1 cellular context compared by ENCODE assay signal in the genomic region with DNA sequence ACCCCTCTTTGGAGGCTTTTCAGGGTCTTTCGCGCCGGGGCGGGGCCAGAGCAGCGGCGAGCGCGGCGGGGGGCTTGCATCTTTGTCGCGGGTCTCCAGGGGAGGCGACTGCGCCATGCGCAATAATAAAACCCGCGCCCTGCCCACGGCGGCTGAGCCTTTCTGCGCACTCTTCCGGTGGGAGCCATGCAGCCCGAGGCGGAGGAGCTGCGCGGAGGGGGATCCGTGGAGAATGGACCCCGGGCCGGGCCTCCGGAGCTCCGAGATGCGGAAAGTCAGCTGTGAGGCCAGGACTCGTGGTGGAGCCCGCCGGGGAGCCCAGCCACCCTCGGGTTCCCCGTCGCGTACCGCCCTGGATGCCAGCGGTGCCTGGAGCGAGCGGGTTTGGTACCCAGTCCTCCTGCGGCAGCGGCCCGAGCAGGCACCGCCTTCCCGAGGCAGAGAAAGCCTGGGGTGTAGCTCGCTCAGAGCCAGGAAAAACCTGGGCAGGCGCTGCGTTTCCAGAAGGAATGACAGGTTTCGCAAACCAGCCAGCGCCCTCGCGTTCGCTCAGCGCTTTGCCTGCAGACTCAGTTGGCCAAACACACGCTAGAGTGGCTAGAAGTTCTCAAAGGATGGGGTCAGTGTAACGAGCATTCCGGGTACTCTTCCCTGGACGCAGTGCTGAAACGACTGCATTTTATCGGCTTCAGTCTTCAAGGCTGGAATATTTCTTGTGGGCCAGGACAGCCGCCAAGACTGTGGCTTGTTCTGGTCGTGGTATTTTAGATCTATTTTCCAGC.
TF ChIP-seq lines count a peak whose summit lies in the region.

No MANE protein-coding gene starts in this region.

TF ChIP-seq in HepG2, 621 proteins besides CTCF, POLR2A, EP300 and RAD21 (continued from another document and continues in another):
- TF ChIP-seq, protein P1, sequence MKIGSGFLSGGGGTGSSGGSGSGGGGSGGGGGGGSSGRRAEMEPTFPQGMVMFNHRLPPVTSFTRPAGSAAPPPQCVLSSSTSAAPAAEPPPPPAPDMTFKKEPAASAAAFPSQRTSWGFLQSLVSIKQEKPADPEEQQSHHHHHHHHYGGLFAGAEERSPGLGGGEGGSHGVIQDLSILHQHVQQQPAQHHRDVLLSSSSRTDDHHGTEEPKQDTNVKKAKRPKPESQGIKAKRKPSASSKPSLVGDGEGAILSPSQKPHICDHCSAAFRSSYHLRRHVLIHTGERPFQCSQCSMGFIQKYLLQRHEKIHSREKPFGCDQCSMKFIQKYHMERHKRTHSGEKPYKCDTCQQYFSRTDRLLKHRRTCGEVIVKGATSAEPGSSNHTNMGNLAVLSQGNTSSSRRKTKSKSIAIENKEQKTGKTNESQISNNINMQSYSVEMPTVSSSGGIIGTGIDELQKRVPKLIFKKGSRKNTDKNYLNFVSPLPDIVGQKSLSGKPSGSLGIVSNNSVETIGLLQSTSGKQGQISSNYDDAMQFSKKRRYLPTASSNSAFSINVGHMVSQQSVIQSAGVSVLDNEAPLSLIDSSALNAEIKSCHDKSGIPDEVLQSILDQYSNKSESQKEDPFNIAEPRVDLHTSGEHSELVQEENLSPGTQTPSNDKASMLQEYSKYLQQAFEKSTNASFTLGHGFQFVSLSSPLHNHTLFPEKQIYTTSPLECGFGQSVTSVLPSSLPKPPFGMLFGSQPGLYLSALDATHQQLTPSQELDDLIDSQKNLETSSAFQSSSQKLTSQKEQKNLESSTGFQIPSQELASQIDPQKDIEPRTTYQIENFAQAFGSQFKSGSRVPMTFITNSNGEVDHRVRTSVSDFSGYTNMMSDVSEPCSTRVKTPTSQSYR (CRISPR knock-in tag; IDR thresholded peaks at IDR 0.05; ENCODE audit: borderline replicate concordance) = no peak
- TF ChIP-seq MBNL3 (CRISPR knock-in tag; conservative IDR thresholded peaks at IDR 0.05) = no peak
- no peak for TF ChIP-seq THYN1 (CRISPR knock-in tag; IDR thresholded peaks at IDR 0.05; ENCODE audit: borderline replicate concordance, low read depth)
- TF ChIP-seq, protein P2, sequence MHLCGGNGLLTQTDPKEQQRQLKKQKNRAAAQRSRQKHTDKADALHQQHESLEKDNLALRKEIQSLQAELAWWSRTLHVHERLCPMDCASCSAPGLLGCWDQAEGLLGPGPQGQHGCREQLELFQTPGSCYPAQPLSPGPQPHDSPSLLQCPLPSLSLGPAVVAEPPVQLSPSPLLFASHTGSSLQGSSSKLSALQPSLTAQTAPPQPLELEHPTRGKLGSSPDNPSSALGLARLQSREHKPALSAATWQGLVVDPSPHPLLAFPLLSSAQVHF (CRISPR knock-in tag; IDR thresholded peaks at IDR 0.05) = no peak
- no peak for TF ChIP-seq NFYB (CRISPR knock-in tag; IDR thresholded peaks at IDR 0.05)
- TF ChIP-seq JUNB (CRISPR knock-in tag; IDR thresholded peaks at IDR 0.05; ENCODE audit: borderline replicate concordance) = no peak
- TF ChIP-seq, protein P3, sequence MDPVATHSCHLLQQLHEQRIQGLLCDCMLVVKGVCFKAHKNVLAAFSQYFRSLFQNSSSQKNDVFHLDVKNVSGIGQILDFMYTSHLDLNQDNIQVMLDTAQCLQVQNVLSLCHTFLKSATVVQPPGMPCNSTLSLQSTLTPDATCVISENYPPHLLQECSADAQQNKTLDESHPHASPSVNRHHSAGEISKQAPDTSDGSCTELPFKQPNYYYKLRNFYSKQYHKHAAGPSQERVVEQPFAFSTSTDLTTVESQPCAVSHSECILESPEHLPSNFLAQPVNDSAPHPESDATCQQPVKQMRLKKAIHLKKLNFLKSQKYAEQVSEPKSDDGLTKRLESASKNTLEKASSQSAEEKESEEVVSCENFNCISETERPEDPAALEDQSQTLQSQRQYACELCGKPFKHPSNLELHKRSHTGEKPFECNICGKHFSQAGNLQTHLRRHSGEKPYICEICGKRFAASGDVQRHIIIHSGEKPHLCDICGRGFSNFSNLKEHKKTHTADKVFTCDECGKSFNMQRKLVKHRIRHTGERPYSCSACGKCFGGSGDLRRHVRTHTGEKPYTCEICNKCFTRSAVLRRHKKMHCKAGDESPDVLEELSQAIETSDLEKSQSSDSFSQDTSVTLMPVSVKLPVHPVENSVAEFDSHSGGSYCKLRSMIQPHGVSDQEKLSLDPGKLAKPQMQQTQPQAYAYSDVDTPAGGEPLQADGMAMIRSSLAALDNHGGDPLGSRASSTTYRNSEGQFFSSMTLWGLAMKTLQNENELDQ (CRISPR knock-in tag; IDR thresholded peaks at IDR 0.05; ENCODE audit: borderline replicate concordance) = no peak
- TF ChIP-seq ZNF382 (CRISPR knock-in tag; IDR thresholded peaks at IDR 0.05; ENCODE audit: borderline replicate concordance) = no peak
- no peak for TF ChIP-seq ZMYM3 (CRISPR knock-in tag; IDR thresholded peaks at IDR 0.05)
- peak; percentile 83 for TF ChIP-seq EZH2 (conservative IDR thresholded peaks at IDR 0.05; ENCODE audit: low read depth, low read length)
- TF ChIP-seq, protein P4, sequence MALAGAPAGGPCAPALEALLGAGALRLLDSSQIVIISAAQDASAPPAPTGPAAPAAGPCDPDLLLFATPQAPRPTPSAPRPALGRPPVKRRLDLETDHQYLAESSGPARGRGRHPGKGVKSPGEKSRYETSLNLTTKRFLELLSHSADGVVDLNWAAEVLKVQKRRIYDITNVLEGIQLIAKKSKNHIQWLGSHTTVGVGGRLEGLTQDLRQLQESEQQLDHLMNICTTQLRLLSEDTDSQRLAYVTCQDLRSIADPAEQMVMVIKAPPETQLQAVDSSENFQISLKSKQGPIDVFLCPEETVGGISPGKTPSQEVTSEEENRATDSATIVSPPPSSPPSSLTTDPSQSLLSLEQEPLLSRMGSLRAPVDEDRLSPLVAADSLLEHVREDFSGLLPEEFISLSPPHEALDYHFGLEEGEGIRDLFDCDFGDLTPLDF (CRISPR knock-in tag; IDR thresholded peaks at IDR 0.05) = no peak
- no peak for TF ChIP-seq MZF1 (CRISPR knock-in tag; IDR thresholded peaks at IDR 0.05; ENCODE audit: borderline replicate concordance)
- TF ChIP-seq ZZZ3 (CRISPR knock-in tag; IDR thresholded peaks at IDR 0.05; ENCODE audit: borderline replicate concordance) = no peak
- TF ChIP-seq, protein P5, sequence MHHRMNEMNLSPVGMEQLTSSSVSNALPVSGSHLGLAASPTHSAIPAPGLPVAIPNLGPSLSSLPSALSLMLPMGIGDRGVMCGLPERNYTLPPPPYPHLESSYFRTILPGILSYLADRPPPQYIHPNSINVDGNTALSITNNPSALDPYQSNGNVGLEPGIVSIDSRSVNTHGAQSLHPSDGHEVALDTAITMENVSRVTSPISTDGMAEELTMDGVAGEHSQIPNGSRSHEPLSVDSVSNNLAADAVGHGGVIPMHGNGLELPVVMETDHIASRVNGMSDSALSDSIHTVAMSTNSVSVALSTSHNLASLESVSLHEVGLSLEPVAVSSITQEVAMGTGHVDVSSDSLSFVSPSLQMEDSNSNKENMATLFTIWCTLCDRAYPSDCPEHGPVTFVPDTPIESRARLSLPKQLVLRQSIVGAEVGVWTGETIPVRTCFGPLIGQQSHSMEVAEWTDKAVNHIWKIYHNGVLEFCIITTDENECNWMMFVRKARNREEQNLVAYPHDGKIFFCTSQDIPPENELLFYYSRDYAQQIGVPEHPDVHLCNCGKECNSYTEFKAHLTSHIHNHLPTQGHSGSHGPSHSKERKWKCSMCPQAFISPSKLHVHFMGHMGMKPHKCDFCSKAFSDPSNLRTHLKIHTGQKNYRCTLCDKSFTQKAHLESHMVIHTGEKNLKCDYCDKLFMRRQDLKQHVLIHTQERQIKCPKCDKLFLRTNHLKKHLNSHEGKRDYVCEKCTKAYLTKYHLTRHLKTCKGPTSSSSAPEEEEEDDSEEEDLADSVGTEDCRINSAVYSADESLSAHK (CRISPR knock-in tag; IDR thresholded peaks at IDR 0.05; ENCODE audit: borderline replicate concordance) = no peak
- TF ChIP-seq, protein P6, sequence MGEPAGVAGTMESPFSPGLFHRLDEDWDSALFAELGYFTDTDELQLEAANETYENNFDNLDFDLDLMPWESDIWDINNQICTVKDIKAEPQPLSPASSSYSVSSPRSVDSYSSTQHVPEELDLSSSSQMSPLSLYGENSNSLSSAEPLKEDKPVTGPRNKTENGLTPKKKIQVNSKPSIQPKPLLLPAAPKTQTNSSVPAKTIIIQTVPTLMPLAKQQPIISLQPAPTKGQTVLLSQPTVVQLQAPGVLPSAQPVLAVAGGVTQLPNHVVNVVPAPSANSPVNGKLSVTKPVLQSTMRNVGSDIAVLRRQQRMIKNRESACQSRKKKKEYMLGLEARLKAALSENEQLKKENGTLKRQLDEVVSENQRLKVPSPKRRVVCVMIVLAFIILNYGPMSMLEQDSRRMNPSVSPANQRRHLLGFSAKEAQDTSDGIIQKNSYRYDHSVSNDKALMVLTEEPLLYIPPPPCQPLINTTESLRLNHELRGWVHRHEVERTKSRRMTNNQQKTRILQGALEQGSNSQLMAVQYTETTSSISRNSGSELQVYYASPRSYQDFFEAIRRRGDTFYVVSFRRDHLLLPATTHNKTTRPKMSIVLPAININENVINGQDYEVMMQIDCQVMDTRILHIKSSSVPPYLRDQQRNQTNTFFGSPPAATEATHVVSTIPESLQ (CRISPR knock-in tag; conservative IDR thresholded peaks at IDR 0.05) = no peak
- TF ChIP-seq ZNF207 (IDR thresholded peaks at IDR 0.05; ENCODE audit: borderline replicate concordance) = no peak
- TF ChIP-seq ZBTB42 (CRISPR knock-in tag; IDR thresholded peaks at IDR 0.05) = no peak
- no peak for TF ChIP-seq KLF13 (CRISPR knock-in tag; IDR thresholded peaks at IDR 0.05)
- TF ChIP-seq, protein P7, sequence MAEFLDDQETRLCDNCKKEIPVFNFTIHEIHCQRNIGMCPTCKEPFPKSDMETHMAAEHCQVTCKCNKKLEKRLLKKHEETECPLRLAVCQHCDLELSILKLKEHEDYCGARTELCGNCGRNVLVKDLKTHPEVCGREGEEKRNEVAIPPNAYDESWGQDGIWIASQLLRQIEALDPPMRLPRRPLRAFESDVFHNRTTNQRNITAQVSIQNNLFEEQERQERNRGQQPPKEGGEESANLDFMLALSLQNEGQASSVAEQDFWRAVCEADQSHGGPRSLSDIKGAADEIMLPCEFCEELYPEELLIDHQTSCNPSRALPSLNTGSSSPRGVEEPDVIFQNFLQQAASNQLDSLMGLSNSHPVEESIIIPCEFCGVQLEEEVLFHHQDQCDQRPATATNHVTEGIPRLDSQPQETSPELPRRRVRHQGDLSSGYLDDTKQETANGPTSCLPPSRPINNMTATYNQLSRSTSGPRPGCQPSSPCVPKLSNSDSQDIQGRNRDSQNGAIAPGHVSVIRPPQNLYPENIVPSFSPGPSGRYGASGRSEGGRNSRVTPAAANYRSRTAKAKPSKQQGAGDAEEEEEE (CRISPR knock-in tag; IDR thresholded peaks at IDR 0.05; ENCODE audit: borderline replicate concordance) = no peak
- no peak for TF ChIP-seq POGZ (CRISPR knock-in tag; IDR thresholded peaks at IDR 0.05)
- TF ChIP-seq, protein P8, sequence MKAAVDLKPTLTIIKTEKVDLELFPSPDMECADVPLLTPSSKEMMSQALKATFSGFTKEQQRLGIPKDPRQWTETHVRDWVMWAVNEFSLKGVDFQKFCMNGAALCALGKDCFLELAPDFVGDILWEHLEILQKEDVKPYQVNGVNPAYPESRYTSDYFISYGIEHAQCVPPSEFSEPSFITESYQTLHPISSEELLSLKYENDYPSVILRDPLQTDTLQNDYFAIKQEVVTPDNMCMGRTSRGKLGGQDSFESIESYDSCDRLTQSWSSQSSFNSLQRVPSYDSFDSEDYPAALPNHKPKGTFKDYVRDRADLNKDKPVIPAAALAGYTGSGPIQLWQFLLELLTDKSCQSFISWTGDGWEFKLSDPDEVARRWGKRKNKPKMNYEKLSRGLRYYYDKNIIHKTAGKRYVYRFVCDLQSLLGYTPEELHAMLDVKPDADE (CRISPR knock-in tag; IDR thresholded peaks at IDR 0.05) = no peak
- no peak for TF ChIP-seq ZNF317 (CRISPR knock-in tag; IDR thresholded peaks at IDR 0.05)
- TF ChIP-seq CBX5 (CRISPR knock-in tag; IDR thresholded peaks at IDR 0.05; ENCODE audit: borderline replicate concordance) = no peak
- TF ChIP-seq, protein P9, sequence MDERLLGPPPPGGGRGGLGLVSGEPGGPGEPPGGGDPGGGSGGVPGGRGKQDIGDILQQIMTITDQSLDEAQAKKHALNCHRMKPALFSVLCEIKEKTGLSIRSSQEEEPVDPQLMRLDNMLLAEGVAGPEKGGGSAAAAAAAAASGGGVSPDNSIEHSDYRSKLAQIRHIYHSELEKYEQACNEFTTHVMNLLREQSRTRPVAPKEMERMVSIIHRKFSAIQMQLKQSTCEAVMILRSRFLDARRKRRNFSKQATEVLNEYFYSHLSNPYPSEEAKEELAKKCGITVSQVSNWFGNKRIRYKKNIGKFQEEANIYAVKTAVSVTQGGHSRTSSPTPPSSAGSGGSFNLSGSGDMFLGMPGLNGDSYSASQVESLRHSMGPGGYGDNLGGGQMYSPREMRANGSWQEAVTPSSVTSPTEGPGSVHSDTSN (CRISPR knock-in tag; IDR thresholded peaks at IDR 0.05) = no peak
- TF ChIP-seq, protein P10, sequence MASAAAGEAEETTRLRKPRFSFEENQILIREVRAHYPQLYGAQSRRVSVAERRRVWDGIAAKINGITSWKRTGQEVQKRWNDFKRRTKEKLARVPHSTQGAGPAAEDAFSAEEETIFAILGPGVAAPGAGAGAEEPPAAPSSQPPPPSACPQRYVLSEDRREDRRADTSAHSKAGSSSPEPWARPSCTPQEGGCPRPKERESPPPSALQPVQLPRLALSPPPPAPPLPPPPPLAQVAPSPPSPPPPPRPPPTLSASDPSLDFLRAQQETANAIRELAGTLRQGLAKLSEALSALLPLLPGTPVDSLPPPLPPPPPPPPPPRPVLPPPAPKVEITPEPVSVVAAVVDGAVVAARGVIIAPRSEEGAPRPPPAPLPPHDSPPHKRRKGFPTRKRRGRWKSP (CRISPR knock-in tag; IDR thresholded peaks at IDR 0.05) = peak; percentile 54; the same call in 1 of the 2 replicates
- 0 out of 2 replicates have a peak, but pooled peaks have one; percentile 36 for TF ChIP-seq ZNF839 (CRISPR knock-in tag; IDR thresholded peaks at IDR 0.05; ENCODE audit: borderline replicate concordance)
- no peak for TF ChIP-seq FOXJ3 (CRISPR knock-in tag; IDR thresholded peaks at IDR 0.05; ENCODE audit: borderline replicate concordance)
- TF ChIP-seq PAF1 (CRISPR knock-in tag; IDR thresholded peaks at IDR 0.05) = no peak
- no peak for TF ChIP-seq KAT7 (CRISPR knock-in tag; IDR thresholded peaks at IDR 0.05; ENCODE audit: borderline replicate concordance)
- TF ChIP-seq YY1 (IDR thresholded peaks at IDR 0.05; ENCODE audit: insufficient read depth, insufficient replicate concordance, low read depth, low read length) = no peak
- no peak for TF ChIP-seq ZSCAN21 (CRISPR knock-in tag; IDR thresholded peaks at IDR 0.05; ENCODE audit: borderline replicate concordance)
- no peak for TF ChIP-seq MXI1 (IDR thresholded peaks at IDR 0.05; ENCODE audit: borderline replicate concordance, low read depth, low read length)
- TF ChIP-seq CREM (IDR thresholded peaks at IDR 0.05) = no peak
- TF ChIP-seq CREM (CRISPR knock-in tag; IDR thresholded peaks at IDR 0.05) = no peak
- no peak for TF ChIP-seq ZNF121 (CRISPR knock-in tag; IDR thresholded peaks at IDR 0.05)
- no peak for TF ChIP-seq ZKSCAN5 (CRISPR knock-in tag; IDR thresholded peaks at IDR 0.05)
- TF ChIP-seq NFIC (IDR thresholded peaks at IDR 0.05; ENCODE audit: low read length) = no peak
- no peak for TF ChIP-seq MIER2 (CRISPR knock-in tag; IDR thresholded peaks at IDR 0.05)
- TF ChIP-seq MAFK (conservative IDR thresholded peaks at IDR 0.05 in 1 of 2, IDR thresholded peaks at IDR 0.05 in 1 of 2; ENCODE audit: low read length in 2 of 2) = no peak
